Comparison of ENCODE assay signal across 22 cellular contexts in the genomic region with DNA sequence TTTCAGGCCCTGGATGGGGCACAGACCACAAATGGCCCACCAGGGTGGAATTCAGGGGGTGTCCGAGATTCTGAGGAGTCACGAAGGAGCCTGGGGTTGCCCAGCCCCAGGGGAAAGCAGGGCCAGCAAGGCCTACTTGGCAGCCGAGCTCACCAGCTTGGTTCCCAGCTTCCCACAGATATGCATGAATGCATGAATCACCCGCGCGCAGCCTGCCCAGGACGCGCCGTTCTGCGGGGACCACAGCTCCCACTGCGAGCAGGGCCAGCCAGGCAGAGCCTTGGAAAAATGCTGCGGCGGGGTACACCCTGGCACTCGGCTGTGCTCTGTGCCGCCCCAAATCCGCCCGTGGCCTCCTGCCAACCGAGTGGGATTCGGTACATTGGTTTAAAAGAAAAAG.
DNase-seq lines count a peak whose midpoint lies in the region; ATAC-seq and TF ChIP-seq lines count a peak whose summit lies in the region.
"Had no signal": no experiment of that assay in that cellular context is flagged by ENCODE, and none has a peak within 500 bp of the region (broad histone marks: within the 10 kb centered on the region; RNA-seq: fewer than 3 reads in every experiment).

No MANE protein-coding gene starts in this region.

- H3K4me1 ChIP-seq in IMR-90 (ENCODE audit: control insufficient read depth, insufficient read depth, low read length) (peaks cover 21% of the 10 kb centered on the region), spleen (no peaks in the 10 kb centered on the region)
- H3K4me1 ChIP-seq: Caco-2, lower lobe of right lung had no signal

- H3K4me2 ChIP-seq in IMR-90 (ENCODE audit: low read depth, low read length), result no peak overlapping the region

- POLR2A ChIA-PET in IMR-90 (lab: Charles Lee; ENCODE audit: unreplicated experiment), result no interaction called here

- peak overlapping the region; percentile 85; the same call in 1 of the 2 replicates for H2BK120ac ChIP-seq in IMR-90 (ENCODE audit: low read depth, low read length)

- no peak for TF ChIP-seq RAD21 in IMR-90 (IDR thresholded peaks at IDR 0.05; ENCODE audit: low read length)

- H3K9me3 ChIP-seq in IMR-90 (ENCODE audit: control insufficient read depth, insufficient read depth, low read length) (peaks cover 5% of the 10 kb centered on the region; the same call in 1 of the 2 replicates), spleen (no peaks in the 10 kb centered on the region)
- H3K9me3 ChIP-seq: esophagus squamous epithelium, lower lobe of right lung had no signal

- H2BK20ac ChIP-seq in IMR-90 (ENCODE audit: low read depth, low read length), result no peak overlapping the region

- in situ Hi-C loops in IMR-90 (cut with MboI; ENCODE audit: low sequenced_read_pairs), result no loop called here

- TF ChIP-seq CTCF in IMR-90 (conservative IDR thresholded peaks at IDR 0.05; ENCODE audit: low read depth, low read length) (no peak), spleen (IDR thresholded peaks at IDR 0.05 in 8 of 11, conservative IDR thresholded peaks at IDR 0.05 in 3 of 11) (no peak)

- H3K36me3 ChIP-seq in IMR-90 (ENCODE audit: control insufficient read depth, insufficient read depth, low read length), result no peaks in the 10 kb centered on the region
- H3K36me3 ChIP-seq in spleen, result no peaks in the 10 kb centered on the region
- H3K36me3 ChIP-seq: esophagus squamous epithelium, lower lobe of right lung, SJCRH30 had no signal

- no peak overlapping the region for H3K9ac ChIP-seq in IMR-90 (ENCODE audit: low read depth, low read length)

- peaks cover 14% of the 10 kb centered on the region for H3K9me1 ChIP-seq in IMR-90 (ENCODE audit: insufficient read depth, low read length)

- peak overlapping the region; percentile 93 for H2AK5ac ChIP-seq in IMR-90 (ENCODE audit: low read depth, low read length)

- 0 out of 4 replicates have a peak overlapping the region, but pooled peaks of 1 of the 2 experiments have one; percentile 35 for H4K8ac ChIP-seq in IMR-90 (ENCODE audit: low read depth in 2 of 2, low read length in 2 of 2)

- no peak overlapping the region for H3K14ac ChIP-seq in IMR-90 (replicated peaks; ENCODE audit: low read depth, low read length)

- peaks cover 0 to 14% of the 10 kb centered on the region in 2 experiments; a peak in 2 of 4 replicates for H3K79me1 ChIP-seq in IMR-90 (ENCODE audit: low read depth in 1 of 2, low read length in 2 of 2)

- CTCF ChIA-PET in IMR-90 (lab: Yijun Ruan, JAX), result interaction anchor here (0.9 kb wide), 1 partner anchor 263 kb away, joined by 4 read pairs; no protein-coding TSS in a partner anchor

- no peak overlapping the region for H3K56ac ChIP-seq in IMR-90 (ENCODE audit: extremely low read depth, insufficient read depth, low read length)

- intact Hi-C loops in IMR-90 (cut with micrococcal nuclease) (no loop called here), spleen (cut with DNase I; ENCODE audit: low total_unique reads) (no loop called here)

- peak overlapping the region; percentile 8 for H2BK5ac ChIP-seq in IMR-90 (ENCODE audit: low read depth, low read length, poor library complexity, severe bottlenecking)

- H3K18ac ChIP-seq in IMR-90 (ENCODE audit: low read depth, low read length), result no peak overlapping the region

- 80% methylated on average over 9 of the region's 19 CpGs; no CpG with 5 or more reads in 1 of the 2 experiments for WGBS in IMR-90 (ENCODE audit: extremely low coverage in 2 of 2, insufficient read length in 1 of 2), 2 experiments
- WGBS in spleen, 5 donors, result 91 to 96% (median 94%) methylated on average over 17 to 19 of the region's 19 CpGs

- H2AK9ac ChIP-seq in IMR-90 (replicated peaks; ENCODE audit: low read depth, low read length, poor library complexity), result no peak overlapping the region

- H3K27me3 ChIP-seq in IMR-90 (ENCODE audit: control insufficient read depth, insufficient read depth, low read length) (no peaks in the 10 kb centered on the region), spleen (replicated peaks in 1 of 7) (no peaks in the 10 kb centered on the region)
- H3K27me3 ChIP-seq: SJCRH30 had no signal

- no peaks in the 10 kb centered on the region for H4K20me1 ChIP-seq in IMR-90 (ENCODE audit: insufficient read depth, low read length)

- TF ChIP-seq POLR2A in IMR-90 (IDR thresholded peaks at IDR 0.05; ENCODE audit: low read depth, low read length) (no peak), spleen (IDR thresholded peaks at IDR 0.05) (no peak)

- DNase-seq in IMR-90 (peak; percentile 46), amniotic epithelial cell (ENCODE audit: low read depth) (peak; percentile 63), glomerular visceral epithelial cell (ENCODE audit: extremely low spot score) (peak; percentile 69), spleen (peak; percentile 70), AML-193 (lab: John Stamatoyannopoulos, UW) (no peak), NCI-H82 treated with DMSO at 0.1 percent for 48 hours (lab: John Stamatoyannopoulos, UW; ENCODE audit: unreplicated experiment) (no peak)
- DNase-seq: Caco-2; caudate nucleus; effector CD8-positive, alpha-beta T cell; EL; esophagus squamous epithelium; head of caudate nucleus; lower lobe of right lung; naive thymus-derived CD4-positive, alpha-beta T cell; NCI-H146; NCI-H2171 treated with DMSO at 0.1 percent for 48 hours; NCI-H69; SJCRH30; stimulated activated CD4-positive, alpha-beta T cell treated with anti-CD3 and anti-CD28 coated beads, Interleukin-2, amount 100 ng/mL, for 48 hours; trophoblast cell had no signal

- H3K27ac ChIP-seq in IMR-90 (ENCODE audit: insufficient read depth, low read length) (no peak overlapping the region), spleen (no peak overlapping the region)
- H3K27ac ChIP-seq: esophagus squamous epithelium, lower lobe of right lung, SJCRH30 had no signal

- no peak overlapping the region for H2AFZ ChIP-seq in IMR-90 (replicated peaks; ENCODE audit: low read length, poor library complexity)

- no peak overlapping the region for H4K5ac ChIP-seq in IMR-90 (ENCODE audit: low read depth, low read length)

- dilution Hi-C loops in IMR-90 (cut with HindIII; ENCODE audit: low sequenced_read_pairs, unreplicated experiment), result no loop called here

- ATAC-seq in IMR-90 (ENCODE audit: low read depth), result no peak
- no peak for ATAC-seq in HG02970 (IDR thresholded peaks at IDR 0.05; ENCODE audit: low FRiP score, unreplicated experiment)
- no peak for ATAC-seq in HG03432 (IDR thresholded peaks at IDR 0.05; ENCODE audit: unreplicated experiment)
- ATAC-seq: lower lobe of right lung; naive thymus-derived CD4-positive, alpha-beta T cell had no signal

- H3K4me3 ChIP-seq in IMR-90 (ENCODE audit: insufficient read depth, low read depth, low read length) (no peak overlapping the region), spleen (no peak overlapping the region)
- H3K4me3 ChIP-seq: esophagus squamous epithelium, lower lobe of right lung, SJCRH30 had no signal

- no peak overlapping the region for H3K23ac ChIP-seq in IMR-90 (ENCODE audit: low read depth, low read length)

- no peak overlapping the region for H2BK15ac ChIP-seq in IMR-90 (ENCODE audit: low read depth, low read length)

- BruUV-seq in IMR-90 (replicated peaks; lab: Mats Ljungman, UMichigan), result no TSS peak

- H3K4ac ChIP-seq in IMR-90 (ENCODE audit: low read depth, low read length), result peak overlapping the region; percentile 90

- peak overlapping the region; percentile 61; the same call in 1 of the 2 replicates for H4K91ac ChIP-seq in IMR-90 (ENCODE audit: insufficient read depth, low read depth, low read length)

TF ChIP-seq in IMR-90, 13 proteins besides CTCF, POLR2A, EP300 and RAD21:
- no peak for TF ChIP-seq CHD1 (IDR thresholded peaks at IDR 0.05; ENCODE audit: low read depth, low read length)
- TF ChIP-seq MXI1 (IDR thresholded peaks at IDR 0.05; ENCODE audit: borderline replicate concordance, low read depth, low read length), result no peak
- no peak for TF ChIP-seq SMC3 (IDR thresholded peaks at IDR 0.05; ENCODE audit: low read depth, low read length)
- TF ChIP-seq, protein P1, sequence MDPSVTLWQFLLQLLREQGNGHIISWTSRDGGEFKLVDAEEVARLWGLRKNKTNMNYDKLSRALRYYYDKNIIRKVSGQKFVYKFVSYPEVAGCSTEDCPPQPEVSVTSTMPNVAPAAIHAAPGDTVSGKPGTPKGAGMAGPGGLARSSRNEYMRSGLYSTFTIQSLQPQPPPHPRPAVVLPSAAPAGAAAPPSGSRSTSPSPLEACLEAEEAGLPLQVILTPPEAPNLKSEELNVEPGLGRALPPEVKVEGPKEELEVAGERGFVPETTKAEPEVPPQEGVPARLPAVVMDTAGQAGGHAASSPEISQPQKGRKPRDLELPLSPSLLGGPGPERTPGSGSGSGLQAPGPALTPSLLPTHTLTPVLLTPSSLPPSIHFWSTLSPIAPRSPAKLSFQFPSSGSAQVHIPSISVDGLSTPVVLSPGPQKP (IDR thresholded peaks at IDR 0.05; ENCODE audit: borderline replicate concordance, low read depth, low read length), result no peak
- no peak for TF ChIP-seq RFX5 (IDR thresholded peaks at IDR 0.05; ENCODE audit: low read depth, low read length)
- TF ChIP-seq CEBPB (IDR thresholded peaks at IDR 0.05; ENCODE audit: low read depth, low read length), result no peak
- TF ChIP-seq, protein P2, sequence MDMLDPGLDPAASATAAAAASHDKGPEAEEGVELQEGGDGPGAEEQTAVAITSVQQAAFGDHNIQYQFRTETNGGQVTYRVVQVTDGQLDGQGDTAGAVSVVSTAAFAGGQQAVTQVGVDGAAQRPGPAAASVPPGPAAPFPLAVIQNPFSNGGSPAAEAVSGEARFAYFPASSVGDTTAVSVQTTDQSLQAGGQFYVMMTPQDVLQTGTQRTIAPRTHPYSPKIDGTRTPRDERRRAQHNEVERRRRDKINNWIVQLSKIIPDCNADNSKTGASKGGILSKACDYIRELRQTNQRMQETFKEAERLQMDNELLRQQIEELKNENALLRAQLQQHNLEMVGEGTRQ (IDR thresholded peaks at IDR 0.05; ENCODE audit: low read depth, low read length), result no peak
- no peak for TF ChIP-seq FOS (IDR thresholded peaks at IDR 0.05; ENCODE audit: low read depth, low read length)
- no peak for TF ChIP-seq NFE2L2 (IDR thresholded peaks at IDR 0.05; ENCODE audit: low read depth, low read length)
- no peak for TF ChIP-seq RCOR1 (IDR thresholded peaks at IDR 0.05; ENCODE audit: insufficient replicate concordance, low read length)
- no peak for TF ChIP-seq BHLHE40 (IDR thresholded peaks at IDR 0.05; ENCODE audit: low read depth, low read length)
- no peak for TF ChIP-seq MAZ (IDR thresholded peaks at IDR 0.05; ENCODE audit: borderline replicate concordance, low read depth, low read length)
- TF ChIP-seq MAFK (IDR thresholded peaks at IDR 0.05; ENCODE audit: low read depth, low read length), result no peak
TF ChIP-seq in IMR-90: peak in this region for 0.

Comparison
In these comparisons a context has a peak if more than half of its experiments do, and no peak if none do; other contexts are left out.
1. DNase-seq: peak in IMR-90 (single experiment), amniotic epithelial cell (single experiment), glomerular visceral epithelial cell (single experiment) and spleen (single experiment); none in AML-193 (0 of 2) and NCI-H82 treated with DMSO at 0.1 percent for 48 hours (single experiment).